In genomic region chr2:9627310-9627709, GRCh38 we compare ENCODE assay signal across 9 cellular contexts. TPM values are rescaled to one million over a fixed set of nuclear protein-coding genes. Genes with fewer than 3 reads are reported as not detected.
DNase-seq lines count a peak whose midpoint lies in the region; ATAC-seq, FAIRE-seq and TF ChIP-seq lines count a peak whose summit lies in the region.
"Had no signal": no experiment of that assay in that cellular context is flagged by ENCODE, and none has a peak within 500 bp of the region (broad histone marks: within the 10 kb centered on the region; RNA-seq: fewer than 3 reads in every experiment).

No MANE protein-coding gene starts in this region.

- H3K27me3 ChIP-seq in astrocyte (ENCODE audit: insufficient read depth, low read length), result no peaks in the 10 kb centered on the region
- H3K27me3 ChIP-seq in neural cell (ENCODE audit: insufficient read depth, low read depth, low read length), result no peaks in the 10 kb centered on the region

- H3K36me3 Mint-ChIP-seq in Calu3 (ENCODE audit: insufficient read depth, unreplicated experiment) (peaks cover 76% of the 10 kb centered on the region), astrocyte (ENCODE audit: low read depth, unreplicated experiment) (peaks cover 21% of the 10 kb centered on the region)

- H3K9me3 Mint-ChIP-seq in Calu3 (ENCODE audit: low read depth, unreplicated experiment), result no peaks in the 10 kb centered on the region
- no peaks in the 10 kb centered on the region for H3K9me3 Mint-ChIP-seq in astrocyte (ENCODE audit: unreplicated experiment)

- H3K27me3 Mint-ChIP-seq in Calu3 (ENCODE audit: unreplicated experiment) (no peaks in the 10 kb centered on the region), astrocyte (ENCODE audit: low read depth, unreplicated experiment) (no peaks in the 10 kb centered on the region)

- BruUV-seq in Calu3 (replicated peaks; lab: Mats Ljungman, UMichigan), result no TSS peak

- H3K4me1 Mint-ChIP-seq in Calu3 (ENCODE audit: low read depth, unreplicated experiment), result peaks cover 56% of the 10 kb centered on the region
- peaks cover 46% of the 10 kb centered on the region for H3K4me1 Mint-ChIP-seq in astrocyte (ENCODE audit: low read depth, unreplicated experiment)

- TF ChIP-seq CTCF in Calu3 (IDR thresholded peaks at IDR 0.05; ENCODE audit: unreplicated experiment), result no peak
- no peak for TF ChIP-seq CTCF in astrocyte (IDR thresholded peaks at IDR 0.05; ENCODE audit: insufficient read depth, low read depth, low read length)
- no peak for TF ChIP-seq CTCF in neural cell (IDR thresholded peaks at IDR 0.05; ENCODE audit: poor library complexity, severe bottlenecking)

- H3K4me3 ChIP-seq in astrocyte (ENCODE audit: insufficient read depth, low read depth, low read length), result peak overlapping the region; percentile 97
- H3K4me3 ChIP-seq in neural cell (ENCODE audit: low read length), result peak overlapping the region; percentile 91

- H3K9me3 ChIP-seq in astrocyte (ENCODE audit: insufficient read depth, low read depth, low read length), result no peaks in the 10 kb centered on the region
- no peaks in the 10 kb centered on the region for H3K9me3 ChIP-seq in neural cell (ENCODE audit: low read length)

- peak overlapping the region; percentile 87 for H3K4me3 Mint-ChIP-seq in Calu3 (ENCODE audit: low read depth, unreplicated experiment)
- peak overlapping the region; percentile 97 for H3K4me3 Mint-ChIP-seq in astrocyte (ENCODE audit: unreplicated experiment)

- H3K79me2 ChIP-seq in astrocyte (ENCODE audit: insufficient read depth, low read length) (peaks cover 81% of the 10 kb centered on the region), neural cell (replicated peaks; ENCODE audit: insufficient read depth, low read length) (peaks cover 79% of the 10 kb centered on the region)

- no peak for DNase-seq in Calu3
- DNase-seq in MV-4-11 (lab: John Stamatoyannopoulos, UW), result peak; percentile 59
- DNase-seq in astrocyte (ENCODE audit: low read depth), result peak; percentile 53
- DNase-seq in NCI-H524 treated with DMSO at 0.1 percent for 48 hours (lab: John Stamatoyannopoulos, UW), result no peak
- DNase-seq in HT-29 (ENCODE audit: low spot score), result no peak

- H4K20me1 ChIP-seq in astrocyte (ENCODE audit: insufficient read depth, low read length), result peaks cover 79% of the 10 kb centered on the region
- H4K20me1 ChIP-seq in neural cell (ENCODE audit: insufficient read depth), result peaks cover 74% of the 10 kb centered on the region

- ATAC-seq in GM19452 (IDR thresholded peaks at IDR 0.05; ENCODE audit: unreplicated experiment), result no peak
- no peak for ATAC-seq in GM18520 (IDR thresholded peaks at IDR 0.05; ENCODE audit: unreplicated experiment)

- H3K9me2 ChIP-seq in neural cell (ENCODE audit: insufficient read depth, low read length), result no peaks in the 10 kb centered on the region

- H3K4me1 ChIP-seq in astrocyte (ENCODE audit: insufficient read depth, low read length), result peaks cover 25% of the 10 kb centered on the region

- H3K27ac Mint-ChIP-seq in Calu3 (ENCODE audit: unreplicated experiment), result peak overlapping the region; percentile 74
- peak overlapping the region; percentile 55 for H3K27ac Mint-ChIP-seq in astrocyte (ENCODE audit: unreplicated experiment)

- H3F3A ChIP-seq in neural cell (ENCODE audit: insufficient read depth, low read length, poor library complexity, severe bottlenecking), result peaks cover 7% of the 10 kb centered on the region

- H2AFZ ChIP-seq in astrocyte (ENCODE audit: low read depth, low read length) (no peak overlapping the region), neural cell (ENCODE audit: low read depth, low read length) (no peak overlapping the region)

- no peak overlapping the region for H3K27ac ChIP-seq in astrocyte (ENCODE audit: low read depth, low read length)
- H3K27ac ChIP-seq in neural cell (ENCODE audit: low read length), result no peak overlapping the region
- H3K27ac ChIP-seq: HL-60 had no signal

- intact Hi-C loops in Calu3 (cut with micrococcal nuclease; ENCODE audit: unreplicated experiment), result no loop called here

- H3K9ac ChIP-seq in astrocyte (ENCODE audit: low read length) (no peak overlapping the region), neural cell (ENCODE audit: low read length) (no peak overlapping the region)

- no peak for TF ChIP-seq EP300 in neural cell (conservative IDR thresholded peaks at IDR 0.05; ENCODE audit: poor library complexity, severe bottlenecking)

- H3K36me3 ChIP-seq in astrocyte (ENCODE audit: insufficient read depth, low read length), result peaks cover 32% of the 10 kb centered on the region
- peaks cover 8% of the 10 kb centered on the region for H3K36me3 ChIP-seq in neural cell (ENCODE audit: insufficient read depth, low read length)

- H3K4me2 ChIP-seq in astrocyte (ENCODE audit: low read length) (peak overlapping the region; percentile 96), neural cell (ENCODE audit: low read length) (peak overlapping the region; percentile 91)

- no peak for TF ChIP-seq RAD21 in neural cell (conservative IDR thresholded peaks at IDR 0.05)

- no peak for FAIRE-seq in astrocyte (lab: Jason Lieb, UNC)

- CTCF ChIA-PET in Calu3 (lab: Charles Lee), result no interaction called here

TF ChIP-seq in neural cell, 6 proteins besides CTCF, POLR2A, EP300 and RAD21:
- TF ChIP-seq REST (IDR thresholded peaks at IDR 0.05; ENCODE audit: borderline replicate concordance) (no peak), POLR2AphosphoS5 (IDR thresholded peaks at IDR 0.05) (no peak), SMC3 (conservative IDR thresholded peaks at IDR 0.05; ENCODE audit: poor library complexity) (no peak), TAF1 (IDR thresholded peaks at IDR 0.05; ENCODE audit: low read depth) (no peak), MXI1 (conservative IDR thresholded peaks at IDR 0.05; ENCODE audit: poor library complexity, severe bottlenecking) (no peak)

RNA-seq across cellular contexts. Expression of gene YWHAQ, which starts 3.5 kb away (rescaled TPM):
- total RNA-seq in Calu3 (2022), result 296 and 307 TPM in 2 replicates
- 358 and 408 TPM in 2 replicates for total RNA-seq in astrocyte
- 1,332 and 1,446 TPM in 2 replicates for polyA plus RNA-seq in neural cell
- 1,073 and 1,168 TPM in 2 replicates for polyA minus RNA-seq in neural cell
- 294 and 342 TPM in 2 replicates for total RNA-seq in HT-29 (2014; rRNA removed; shearing (Covaris generic))

Comparison
In these comparisons a context has a peak if more than half of its experiments do, and no peak if none do; other contexts are left out.
1. DNase-seq: peak in MV-4-11 (single experiment) and astrocyte (single experiment); none in Calu3 (single experiment), NCI-H524 treated with DMSO at 0.1 percent for 48 hours (single experiment) and HT-29 (single experiment).